10 cellular contexts compared by ENCODE assay signal in the genomic region with DNA sequence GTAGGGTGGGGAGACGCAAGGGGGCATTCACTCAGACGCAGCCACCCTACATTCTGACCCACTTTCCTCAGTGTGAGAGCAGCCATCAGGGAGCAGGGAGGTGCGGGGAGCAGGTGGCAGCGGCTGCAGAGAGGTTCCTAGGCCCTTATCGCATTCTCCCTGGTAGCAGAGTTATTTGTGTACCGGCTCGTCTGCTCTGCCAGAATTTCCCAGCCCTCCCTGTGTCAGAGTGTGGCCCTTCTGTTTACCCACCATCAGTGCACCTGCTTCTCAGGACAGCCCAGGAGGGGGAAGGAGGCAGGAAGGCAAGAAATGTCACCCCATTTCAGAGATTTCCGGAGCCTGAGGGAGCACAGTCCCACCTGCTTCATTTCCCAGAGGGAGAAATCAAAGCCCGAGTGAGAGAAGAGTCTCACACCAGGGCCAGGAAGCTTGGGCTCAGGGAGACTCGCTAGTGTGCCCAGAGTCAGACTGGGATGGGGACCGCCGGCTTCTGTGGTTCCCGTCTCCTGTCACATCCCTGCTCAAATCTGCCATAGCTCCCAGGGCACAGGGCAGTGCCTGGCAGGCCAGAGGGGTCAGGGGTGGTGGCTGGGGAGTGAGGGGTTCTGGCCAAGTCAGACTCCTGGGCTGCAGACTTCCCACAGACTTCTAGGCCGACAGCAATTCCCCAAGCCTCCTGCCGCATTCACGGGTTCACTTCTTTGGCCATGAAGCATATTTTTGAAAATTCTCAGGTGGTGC. TPM values are rescaled to one million over a fixed set of nuclear protein-coding genes. Genes with fewer than 3 reads are reported as not detected.
DNase-seq lines count a peak whose midpoint lies in the region; TF ChIP-seq lines count a peak whose summit lies in the region.
"Had no signal": no experiment of that assay in that cellular context is flagged by ENCODE, and none has a peak within 500 bp of the region (broad histone marks: within the 10 kb centered on the region; RNA-seq: fewer than 3 reads in every experiment).

No MANE protein-coding gene starts in this region.

- H3K4me3 ChIP-seq in BLaER1 treated with 17β-estradiol and CSF1 and Interleukin-3, amounts not matched to agents 10 nM and 100 nM, result no peak overlapping the region
- H3K4me3 ChIP-seq in endodermal cell (ENCODE audit: low read length), result no peak overlapping the region
- H3K4me3 ChIP-seq in Peyer's patch, result no peak overlapping the region
- H3K4me3 ChIP-seq: PC-9 had no signal

- H3K27me3 Mint-ChIP-seq in endodermal cell (ENCODE audit: insufficient read depth), result no peaks in the 10 kb centered on the region
- H3K27me3 Mint-ChIP-seq in activated CD4-positive, alpha-beta memory T cell treated with anti-CD3 and anti-CD28 coated beads, Interleukin-2, amount 10 ng/mL, durations not matched to agents 7 days and 5 days, result no peaks in the 10 kb centered on the region

- 89 to 95% methylated on average over 4 to 16 of the region's 16 CpGs for WGBS in endodermal cell (ENCODE audit: insufficient coverage in 1 of 2, insufficient read length in 1 of 2), 2 experiments

- no peak overlapping the region for H3K27ac ChIP-seq in BLaER1 treated with 17β-estradiol and CSF1 and Interleukin-3, amounts not matched to agents 10 nM and 100 nM
- no peak overlapping the region for H3K27ac ChIP-seq in endodermal cell (ENCODE audit: low read depth, low read length)
- peak overlapping the region in 2 of 4 donors; percentile 49 to 64 for H3K27ac ChIP-seq in Peyer's patch
- H3K27ac ChIP-seq: PC-9 had no signal

- peaks cover 25 to 49% (median 36%) of the 10 kb centered on the region in 10 experiments for H3K4me1 ChIP-seq in BLaER1 treated with 17β-estradiol and CSF1 and Interleukin-3, amounts not matched to agents 10 nM and 100 nM
- H3K4me1 ChIP-seq in endodermal cell (ENCODE audit: control insufficient read depth, insufficient read depth, low read length) (no peaks in the 10 kb centered on the region), Peyer's patch (peaks cover 0 to 16% (median 0%) of the 10 kb centered on the region in 4 donors)

- no peaks in the 10 kb centered on the region for H3K9me3 ChIP-seq in BLaER1 treated with 17β-estradiol and CSF1 and Interleukin-3, amounts not matched to agents 10 nM and 100 nM (replicated peaks in 1 of 11)
- H3K9me3 ChIP-seq in endodermal cell (ENCODE audit: control insufficient read depth, low read length), result no peaks in the 10 kb centered on the region
- H3K9me3 ChIP-seq in Peyer's patch, result no peaks in the 10 kb centered on the region

- peaks cover 0 to 63% (median 7%) of the 10 kb centered on the region in 11 experiments; a peak in 16 of 22 replicates for H3K36me3 ChIP-seq in BLaER1 treated with 17β-estradiol and CSF1 and Interleukin-3, amounts not matched to agents 10 nM and 100 nM
- H3K36me3 ChIP-seq in endodermal cell (ENCODE audit: control insufficient read depth, insufficient read depth, low read length), result peaks cover 15% of the 10 kb centered on the region
- no peaks in the 10 kb centered on the region for H3K36me3 ChIP-seq in Peyer's patch

- H3K36me3 Mint-ChIP-seq in endodermal cell (ENCODE audit: low read depth), result peaks cover 21% of the 10 kb centered on the region
- no peaks in the 10 kb centered on the region for H3K36me3 Mint-ChIP-seq in activated CD4-positive, alpha-beta memory T cell treated with anti-CD3 and anti-CD28 coated beads, Interleukin-2, amount 10 ng/mL, durations not matched to agents 7 days and 5 days (ENCODE audit: low read depth)

- H3K27ac Mint-ChIP-seq in endodermal cell, result peak overlapping the region; percentile 90
- H3K27ac Mint-ChIP-seq in activated CD4-positive, alpha-beta memory T cell treated with anti-CD3 and anti-CD28 coated beads, Interleukin-2, amount 10 ng/mL, durations not matched to agents 7 days and 5 days, result no peak overlapping the region
- H3K27ac Mint-ChIP-seq: activated T-cell treated with anti-CD3 and anti-CD28 coated beads, Interleukin-2, amount 50 U/mL, for 72 hours had no signal

- in situ Hi-C loops in ACHN (cut with HindIII; ENCODE audit: low pct_ligation_motif_present, low pct_unique_long_range_greater_than_20kb, low sequenced_read_pairs), result no loop called here

- POLR2A ChIA-PET in activated CD4-positive, alpha-beta memory T cell treated with anti-CD3 and anti-CD28 coated beads, Interleukin-2, amount 10 ng/mL, durations not matched to agents 7 days and 5 days (lab: Charles Lee), result no interaction called here

- TF ChIP-seq CTCF in endodermal cell (conservative IDR thresholded peaks at IDR 0.05), result no peak
- no peak for TF ChIP-seq CTCF in Peyer's patch (IDR thresholded peaks at IDR 0.05)

- no peaks in the 10 kb centered on the region for H3K27me3 ChIP-seq in BLaER1 treated with 17β-estradiol and CSF1 and Interleukin-3, amounts not matched to agents 10 nM and 100 nM
- H3K27me3 ChIP-seq in endodermal cell (ENCODE audit: control insufficient read depth, insufficient read depth, low read length, poor library complexity, severe bottlenecking) (no peaks in the 10 kb centered on the region), Peyer's patch (no peaks in the 10 kb centered on the region)

- CTCF ChIA-PET in activated CD4-positive, alpha-beta memory T cell treated with anti-CD3 and anti-CD28 coated beads, Interleukin-2, amount 10 ng/mL, durations not matched to agents 7 days and 5 days (lab: Charles Lee), result no interaction called here

- peak overlapping the region in 9 of 11 experiments; percentile 6 to 62 (median 32); a peak in 12 of 22 replicates for H3K9ac ChIP-seq in BLaER1 treated with 17β-estradiol and CSF1 and Interleukin-3, amounts not matched to agents 10 nM and 100 nM
- H3K9ac ChIP-seq in endodermal cell (ENCODE audit: extremely low read depth, low read length, poor library complexity, severe bottlenecking), result no peak overlapping the region

- no peak for TF ChIP-seq POLR2A in Peyer's patch (IDR thresholded peaks at IDR 0.05)

- H4K20me1 ChIP-seq in BLaER1 treated with 17β-estradiol and CSF1 and Interleukin-3, amounts not matched to agents 10 nM and 100 nM, result peaks cover 60 to 100% (median 93%) of the 10 kb centered on the region in 11 experiments

- H3K4me3 Mint-ChIP-seq in endodermal cell, result no peak overlapping the region
- H3K4me3 Mint-ChIP-seq in activated CD4-positive, alpha-beta memory T cell treated with anti-CD3 and anti-CD28 coated beads, Interleukin-2, amount 10 ng/mL, durations not matched to agents 7 days and 5 days, result no peak overlapping the region
- H3K4me3 Mint-ChIP-seq: activated T-cell treated with anti-CD3 and anti-CD28 coated beads, Interleukin-2, amount 50 U/mL, for 72 hours had no signal

- H3K4me1 Mint-ChIP-seq in endodermal cell, result peaks cover 15% of the 10 kb centered on the region
- H3K4me1 Mint-ChIP-seq in activated CD4-positive, alpha-beta memory T cell treated with anti-CD3 and anti-CD28 coated beads, Interleukin-2, amount 10 ng/mL, durations not matched to agents 7 days and 5 days, result no peaks in the 10 kb centered on the region

- peak; percentile 63 for DNase-seq in NCI-H2029 treated with DMSO at 0.1 percent for 48 hours (lab: John Stamatoyannopoulos, UW)
- DNase-seq in endodermal cell, result no peak
- DNase-seq in myocyte (ENCODE audit: low read depth), result peak; percentile 32
- DNase-seq in activated CD4-positive, alpha-beta memory T cell treated with anti-CD3 and anti-CD28 coated beads, Interleukin-2, amount 10 ng/mL, durations not matched to agents 7 days and 5 days, result no peak
- no peak for DNase-seq in ACHN
- no peak for DNase-seq in Peyer's patch
- DNase-seq in amniotic stem cell (lab: John Stamatoyannopoulos, UW), result no peak
- DNase-seq: activated T-cell treated with anti-CD3 and anti-CD28 coated beads, Interleukin-2, amount 50 U/mL, for 72 hours; PC-9 had no signal

- no peaks in the 10 kb centered on the region for H3K9me3 Mint-ChIP-seq in endodermal cell
- no peaks in the 10 kb centered on the region for H3K9me3 Mint-ChIP-seq in activated CD4-positive, alpha-beta memory T cell treated with anti-CD3 and anti-CD28 coated beads, Interleukin-2, amount 10 ng/mL, durations not matched to agents 7 days and 5 days
- H3K9me3 Mint-ChIP-seq: activated T-cell treated with anti-CD3 and anti-CD28 coated beads, Interleukin-2, amount 50 U/mL, for 72 hours had no signal

- H3K4me2 ChIP-seq in BLaER1 treated with 17β-estradiol and CSF1 and Interleukin-3, amounts not matched to agents 10 nM and 100 nM, result peak overlapping the region; percentile 22 to 76 (median 55); a peak in 19 of 22 replicates
- H3K4me2 ChIP-seq: PC-9 had no signal

RNA-seq across cellular contexts. Expression of gene ARRB1, which starts 49.7 kb away (rescaled TPM):
- total RNA-seq in endodermal cell, result 100 to 1,000 TPM in 1 of 2 donors, 10 to 100 TPM in 1; 41.7 to 128 TPM
- 19.7 TPM for polyA plus RNA-seq in endodermal cell (2013, experiment 1 of 2)
- polyA plus RNA-seq in endodermal cell (2013, experiment 2 of 2), result 23.1 TPM
- 17.2 and 23.0 TPM in 2 replicates for total RNA-seq in myocyte
- polyA plus RNA-seq in myocyte (2012), result 20.9 TPM
- 10 to 100 TPM; 13.4 to 19.0 TPM for total RNA-seq in activated CD4-positive, alpha-beta memory T cell treated with anti-CD3 and anti-CD28 coated beads, Interleukin-2, amount 10 ng/mL, durations not matched to agents 7 days and 5 days
- total RNA-seq in Peyer's patch, result 100 to 1,000 TPM in 2 of 4 donors, 10 to 100 TPM in 2; 45.4 to 136 (median 90.6) TPM

Comparison
In these comparisons a context has a peak if more than half of its experiments do, and no peak if none do; other contexts are left out.
1. DNase-seq: peak in NCI-H2029 treated with DMSO at 0.1 percent for 48 hours (single experiment) and myocyte (single experiment); none in endodermal cell (single experiment), activated CD4-positive, alpha-beta memory T cell treated with anti-CD3 and anti-CD28 coated beads, Interleukin-2, amount 10 ng/mL, durations not matched to agents 7 days and 5 days (single experiment), ACHN (single experiment), Peyer's patch (0 of 3) and amniotic stem cell (single experiment).